ENCODE assay signal across 2 cellular contexts in genomic region chr2:210028178-210028577, GRCh38.
TF ChIP-seq lines count a peak whose summit lies in the region.

No MANE protein-coding gene starts in this region.

TF ChIP-seq in A549, 52 proteins besides CTCF, POLR2A, EP300 and RAD21:
- TF ChIP-seq MAFK (IDR thresholded peaks at IDR 0.05; ENCODE audit: partially characterized antibody): peak; percentile 86
- no peak for TF ChIP-seq HDAC2 (IDR thresholded peaks at IDR 0.05)

TF ChIP-seq in H1, 55 proteins besides CTCF, POLR2A, EP300 and RAD21:
- TF ChIP-seq MAFK (IDR thresholded peaks at IDR 0.05; ENCODE audit: low read depth, low read length) (0 out of 2 replicates have a peak, but pooled peaks have one; percentile 36), SUZ12 (IDR thresholded peaks at IDR 0.05; ENCODE audit: low read length) (no peak)
